1 cellular context compared by ENCODE assay signal in genomic region chr2:264493-265468, GRCh38.
TF ChIP-seq lines count a peak whose summit lies in the region.

Gene ACP1, plus strand, starts transcription at chr2:264947. Its CDS starts 18 bp downstream, at chr2:264965.

TF ChIP-seq in HepG2, 621 proteins besides CTCF, POLR2A, EP300 and RAD21 (continued from another document and continues in another):
- TF ChIP-seq, protein P1, sequence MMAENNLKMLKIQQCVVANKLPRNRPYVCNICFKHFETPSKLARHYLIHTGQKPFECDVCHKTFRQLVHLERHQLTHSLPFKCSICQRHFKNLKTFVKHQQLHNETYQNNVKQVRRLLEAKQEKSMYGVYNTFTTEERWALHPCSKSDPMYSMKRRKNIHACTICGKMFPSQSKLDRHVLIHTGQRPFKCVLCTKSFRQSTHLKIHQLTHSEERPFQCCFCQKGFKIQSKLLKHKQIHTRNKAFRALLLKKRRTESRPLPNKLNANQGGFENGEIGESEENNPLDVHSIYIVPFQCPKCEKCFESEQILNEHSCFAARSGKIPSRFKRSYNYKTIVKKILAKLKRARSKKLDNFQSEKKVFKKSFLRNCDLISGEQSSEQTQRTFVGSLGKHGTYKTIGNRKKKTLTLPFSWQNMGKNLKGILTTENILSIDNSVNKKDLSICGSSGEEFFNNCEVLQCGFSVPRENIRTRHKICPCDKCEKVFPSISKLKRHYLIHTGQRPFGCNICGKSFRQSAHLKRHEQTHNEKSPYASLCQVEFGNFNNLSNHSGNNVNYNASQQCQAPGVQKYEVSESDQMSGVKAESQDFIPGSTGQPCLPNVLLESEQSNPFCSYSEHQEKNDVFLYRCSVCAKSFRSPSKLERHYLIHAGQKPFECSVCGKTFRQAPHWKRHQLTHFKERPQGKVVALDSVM (CRISPR knock-in tag; IDR thresholded peaks at IDR 0.05): no peak
- no peak for TF ChIP-seq E2F2 (CRISPR knock-in tag; IDR thresholded peaks at IDR 0.05; ENCODE audit: borderline replicate concordance)
- TF ChIP-seq ZNF3 (CRISPR knock-in tag; IDR thresholded peaks at IDR 0.05): no peak
- peak; percentile 66 for TF ChIP-seq BATF2 (CRISPR knock-in tag; IDR thresholded peaks at IDR 0.05)
- TF ChIP-seq, protein P2, sequence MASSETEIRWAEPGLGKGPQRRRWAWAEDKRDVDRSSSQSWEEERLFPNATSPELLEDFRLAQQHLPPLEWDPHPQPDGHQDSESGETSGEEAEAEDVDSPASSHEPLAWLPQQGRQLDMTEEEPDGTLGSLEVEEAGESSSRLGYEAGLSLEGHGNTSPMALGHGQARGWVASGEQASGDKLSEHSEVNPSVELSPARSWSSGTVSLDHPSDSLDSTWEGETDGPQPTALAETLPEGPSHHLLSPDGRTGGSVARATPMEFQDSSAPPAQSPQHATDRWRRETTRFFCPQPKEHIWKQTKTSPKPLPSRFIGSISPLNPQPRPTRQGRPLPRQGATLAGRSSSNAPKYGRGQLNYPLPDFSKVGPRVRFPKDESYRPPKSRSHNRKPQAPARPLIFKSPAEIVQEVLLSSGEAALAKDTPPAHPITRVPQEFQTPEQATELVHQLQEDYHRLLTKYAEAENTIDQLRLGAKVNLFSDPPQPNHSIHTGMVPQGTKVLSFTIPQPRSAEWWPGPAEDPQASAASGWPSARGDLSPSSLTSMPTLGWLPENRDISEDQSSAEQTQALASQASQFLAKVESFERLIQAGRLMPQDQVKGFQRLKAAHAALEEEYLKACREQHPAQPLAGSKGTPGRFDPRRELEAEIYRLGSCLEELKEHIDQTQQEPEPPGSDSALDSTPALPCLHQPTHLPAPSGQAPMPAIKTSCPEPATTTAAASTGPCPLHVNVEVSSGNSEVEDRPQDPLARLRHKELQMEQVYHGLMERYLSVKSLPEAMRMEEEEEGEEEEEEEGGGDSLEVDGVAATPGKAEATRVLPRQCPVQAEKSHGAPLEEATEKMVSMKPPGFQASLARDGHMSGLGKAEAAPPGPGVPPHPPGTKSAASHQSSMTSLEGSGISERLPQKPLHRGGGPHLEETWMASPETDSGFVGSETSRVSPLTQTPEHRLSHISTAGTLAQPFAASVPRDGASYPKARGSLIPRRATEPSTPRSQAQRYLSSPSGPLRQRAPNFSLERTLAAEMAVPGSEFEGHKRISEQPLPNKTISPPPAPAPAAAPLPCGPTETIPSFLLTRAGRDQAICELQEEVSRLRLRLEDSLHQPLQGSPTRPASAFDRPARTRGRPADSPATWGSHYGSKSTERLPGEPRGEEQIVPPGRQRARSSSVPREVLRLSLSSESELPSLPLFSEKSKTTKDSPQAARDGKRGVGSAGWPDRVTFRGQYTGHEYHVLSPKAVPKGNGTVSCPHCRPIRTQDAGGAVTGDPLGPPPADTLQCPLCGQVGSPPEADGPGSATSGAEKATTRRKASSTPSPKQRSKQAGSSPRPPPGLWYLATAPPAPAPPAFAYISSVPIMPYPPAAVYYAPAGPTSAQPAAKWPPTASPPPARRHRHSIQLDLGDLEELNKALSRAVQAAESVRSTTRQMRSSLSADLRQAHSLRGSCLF (CRISPR knock-in tag; IDR thresholded peaks at IDR 0.05; ENCODE audit: borderline replicate concordance): no peak
- no peak for TF ChIP-seq NPAS2 (CRISPR knock-in tag; IDR thresholded peaks at IDR 0.05; ENCODE audit: borderline replicate concordance)
- TF ChIP-seq ZNF251 (CRISPR knock-in tag; IDR thresholded peaks at IDR 0.05): no peak
- TF ChIP-seq ZBTB44 (CRISPR knock-in tag; IDR thresholded peaks at IDR 0.05): no peak; the same call in 1 of the 2 replicates
- TF ChIP-seq CAMTA2 (CRISPR knock-in tag; IDR thresholded peaks at IDR 0.05; ENCODE audit: borderline replicate concordance): peak; percentile 90; the same call in 1 of the 2 replicates
- TF ChIP-seq IKZF1 (IDR thresholded peaks at IDR 0.05): no peak
- TF ChIP-seq, protein P3, sequence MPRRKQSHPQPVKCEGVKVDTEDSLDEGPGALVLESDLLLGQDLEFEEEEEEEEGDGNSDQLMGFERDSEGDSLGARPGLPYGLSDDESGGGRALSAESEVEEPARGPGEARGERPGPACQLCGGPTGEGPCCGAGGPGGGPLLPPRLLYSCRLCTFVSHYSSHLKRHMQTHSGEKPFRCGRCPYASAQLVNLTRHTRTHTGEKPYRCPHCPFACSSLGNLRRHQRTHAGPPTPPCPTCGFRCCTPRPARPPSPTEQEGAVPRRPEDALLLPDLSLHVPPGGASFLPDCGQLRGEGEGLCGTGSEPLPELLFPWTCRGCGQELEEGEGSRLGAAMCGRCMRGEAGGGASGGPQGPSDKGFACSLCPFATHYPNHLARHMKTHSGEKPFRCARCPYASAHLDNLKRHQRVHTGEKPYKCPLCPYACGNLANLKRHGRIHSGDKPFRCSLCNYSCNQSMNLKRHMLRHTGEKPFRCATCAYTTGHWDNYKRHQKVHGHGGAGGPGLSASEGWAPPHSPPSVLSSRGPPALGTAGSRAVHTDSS (CRISPR knock-in tag; conservative IDR thresholded peaks at IDR 0.05): no peak
- TF ChIP-seq IRF2 (CRISPR knock-in tag; IDR thresholded peaks at IDR 0.05): peak; percentile 36; the same call in 1 of the 2 replicates
- peak; percentile 90 for TF ChIP-seq TFDP2 (CRISPR knock-in tag; IDR thresholded peaks at IDR 0.05)
- TF ChIP-seq KDM1A (CRISPR knock-in tag; IDR thresholded peaks at IDR 0.05): no peak
- peak; percentile 75 for TF ChIP-seq ZNF781 (CRISPR knock-in tag; IDR thresholded peaks at IDR 0.05; ENCODE audit: borderline replicate concordance, not compliant biosample characterization)
- TF ChIP-seq NONO (IDR thresholded peaks at IDR 0.05): no peak
- TF ChIP-seq NONO (CRISPR knock-in tag; conservative IDR thresholded peaks at IDR 0.05): peak; percentile 74; the same call in 1 of the 2 replicates
- TF ChIP-seq SALL2 (CRISPR knock-in tag; IDR thresholded peaks at IDR 0.05): no peak; the same call in 1 of the 2 replicates
- TF ChIP-seq KAT8 (CRISPR knock-in tag; IDR thresholded peaks at IDR 0.05): peak; percentile 87
- TF ChIP-seq, protein P4, sequence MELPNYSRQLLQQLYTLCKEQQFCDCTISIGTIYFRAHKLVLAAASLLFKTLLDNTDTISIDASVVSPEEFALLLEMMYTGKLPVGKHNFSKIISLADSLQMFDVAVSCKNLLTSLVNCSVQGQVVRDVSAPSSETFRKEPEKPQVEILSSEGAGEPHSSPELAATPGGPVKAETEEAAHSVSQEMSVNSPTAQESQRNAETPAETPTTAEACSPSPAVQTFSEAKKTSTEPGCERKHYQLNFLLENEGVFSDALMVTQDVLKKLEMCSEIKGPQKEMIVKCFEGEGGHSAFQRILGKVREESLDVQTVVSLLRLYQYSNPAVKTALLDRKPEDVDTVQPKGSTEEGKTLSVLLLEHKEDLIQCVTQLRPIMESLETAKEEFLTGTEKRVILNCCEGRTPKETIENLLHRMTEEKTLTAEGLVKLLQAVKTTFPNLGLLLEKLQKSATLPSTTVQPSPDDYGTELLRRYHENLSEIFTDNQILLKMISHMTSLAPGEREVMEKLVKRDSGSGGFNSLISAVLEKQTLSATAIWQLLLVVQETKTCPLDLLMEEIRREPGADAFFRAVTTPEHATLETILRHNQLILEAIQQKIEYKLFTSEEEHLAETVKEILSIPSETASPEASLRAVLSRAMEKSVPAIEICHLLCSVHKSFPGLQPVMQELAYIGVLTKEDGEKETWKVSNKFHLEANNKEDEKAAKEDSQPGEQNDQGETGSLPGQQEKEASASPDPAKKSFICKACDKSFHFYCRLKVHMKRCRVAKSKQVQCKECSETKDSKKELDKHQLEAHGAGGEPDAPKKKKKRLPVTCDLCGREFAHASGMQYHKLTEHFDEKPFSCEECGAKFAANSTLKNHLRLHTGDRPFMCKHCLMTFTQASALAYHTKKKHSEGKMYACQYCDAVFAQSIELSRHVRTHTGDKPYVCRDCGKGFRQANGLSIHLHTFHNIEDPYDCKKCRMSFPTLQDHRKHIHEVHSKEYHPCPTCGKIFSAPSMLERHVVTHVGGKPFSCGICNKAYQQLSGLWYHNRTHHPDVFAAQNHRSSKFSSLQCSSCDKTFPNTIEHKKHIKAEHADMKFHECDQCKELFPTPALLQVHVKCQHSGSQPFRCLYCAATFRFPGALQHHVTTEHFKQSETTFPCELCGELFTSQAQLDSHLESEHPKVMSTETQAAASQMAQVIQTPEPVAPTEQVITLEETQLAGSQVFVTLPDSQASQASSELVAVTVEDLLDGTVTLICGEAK (IDR thresholded peaks at IDR 0.05): no peak
- TF ChIP-seq, protein P4 (CRISPR knock-in tag; IDR thresholded peaks at IDR 0.05): peak; percentile 78
- TF ChIP-seq ZNF33A (CRISPR knock-in tag; IDR thresholded peaks at IDR 0.05; ENCODE audit: borderline replicate concordance): no peak
- no peak; the same call in 1 of the 2 replicates for TF ChIP-seq ISL2 (CRISPR knock-in tag; IDR thresholded peaks at IDR 0.05)
- TF ChIP-seq DNMT3B (CRISPR knock-in tag; conservative IDR thresholded peaks at IDR 0.05): peak; percentile 88; the same call in 1 of the 2 replicates
- TF ChIP-seq ZNF235 (CRISPR knock-in tag; IDR thresholded peaks at IDR 0.05; ENCODE audit: borderline replicate concordance): no peak; the same call in 1 of the 2 replicates
- TF ChIP-seq, protein P5, sequence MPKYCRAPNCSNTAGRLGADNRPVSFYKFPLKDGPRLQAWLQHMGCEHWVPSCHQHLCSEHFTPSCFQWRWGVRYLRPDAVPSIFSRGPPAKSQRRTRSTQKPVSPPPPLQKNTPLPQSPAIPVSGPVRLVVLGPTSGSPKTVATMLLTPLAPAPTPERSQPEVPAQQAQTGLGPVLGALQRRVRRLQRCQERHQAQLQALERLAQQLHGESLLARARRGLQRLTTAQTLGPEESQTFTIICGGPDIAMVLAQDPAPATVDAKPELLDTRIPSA (CRISPR knock-in tag; IDR thresholded peaks at IDR 0.05; ENCODE audit: borderline replicate concordance): peak; percentile 47; the same call in 1 of the 2 replicates
- peak; percentile 64; the same call in 1 of the 2 replicates for TF ChIP-seq ZNF329 (CRISPR knock-in tag; IDR thresholded peaks at IDR 0.05; ENCODE audit: low read depth)
- TF ChIP-seq HMG20A (CRISPR knock-in tag; IDR thresholded peaks at IDR 0.05; ENCODE audit: borderline replicate concordance): no peak
- no peak; the same call in 1 of the 2 replicates for TF ChIP-seq TEAD2 (CRISPR knock-in tag; IDR thresholded peaks at IDR 0.05)
- no peak for TF ChIP-seq ZNF556 (CRISPR knock-in tag; IDR thresholded peaks at IDR 0.05; ENCODE audit: borderline replicate concordance)
- no peak; the same call in 1 of the 2 replicates for TF ChIP-seq HNF4A (CRISPR knock-in tag; IDR thresholded peaks at IDR 0.05)
- TF ChIP-seq ZNF543 (CRISPR knock-in tag; IDR thresholded peaks at IDR 0.05): peak; percentile 67; the same call in 1 of the 2 replicates
- peak; percentile 94 for TF ChIP-seq ZNF879 (CRISPR knock-in tag; IDR thresholded peaks at IDR 0.05)
- peak; percentile 70; the same call in 1 of the 2 replicates for TF ChIP-seq ERF (CRISPR knock-in tag; IDR thresholded peaks at IDR 0.05)
